Comparison of ENCODE assay signal across 19 cellular contexts in the genomic region with DNA sequence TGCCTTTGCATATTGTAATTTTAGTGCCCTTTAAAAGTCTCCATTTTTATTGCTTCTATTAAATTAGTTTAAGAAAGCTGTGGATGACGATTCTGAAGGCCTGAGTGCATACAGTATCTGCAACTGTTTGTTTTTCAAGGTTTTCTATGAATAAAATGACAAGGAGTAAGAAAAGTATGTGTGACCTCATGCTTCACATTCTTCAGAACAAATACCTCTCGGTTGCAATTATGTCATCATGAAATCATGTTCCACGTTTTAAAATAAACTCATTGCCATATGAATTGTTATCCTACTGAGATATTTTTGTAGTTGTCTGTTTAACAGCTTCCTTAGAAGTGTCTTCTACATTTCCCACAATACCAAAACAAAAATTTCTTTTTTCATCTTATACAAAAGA.
DNase-seq lines count a peak whose midpoint lies in the region; ATAC-seq, FAIRE-seq and TF ChIP-seq lines count a peak whose summit lies in the region.
"Had no signal": no experiment of that assay in that cellular context is flagged by ENCODE, and none has a peak within 500 bp of the region (broad histone marks: within the 10 kb centered on the region; RNA-seq: fewer than 3 reads in every experiment).

No MANE protein-coding gene starts in this region.

- H3K27ac Mint-ChIP-seq in mesothelial cell of epicardium, result peak overlapping the region; percentile 23

- no peak for TF ChIP-seq CTCF in mesothelial cell of epicardium (IDR thresholded peaks at IDR 0.05; ENCODE audit: unreplicated experiment)
- TF ChIP-seq CTCF in upper lobe of left lung (IDR thresholded peaks at IDR 0.05), result no peak

- H3K4me3 ChIP-seq in upper lobe of left lung, result no peak overlapping the region
- H3K4me3 ChIP-seq: GM23248 had no signal

- no peaks in the 10 kb centered on the region for H3K9me3 ChIP-seq in upper lobe of left lung

- TF ChIP-seq POLR2A in upper lobe of left lung (IDR thresholded peaks at IDR 0.05), result no peak

- no peak for FAIRE-seq in RCC 7860 (lab: Jason Lieb, UNC)
- FAIRE-seq: A204.1, GM12892 had no signal

- H3K4me1 ChIP-seq in upper lobe of left lung, result no peaks in the 10 kb centered on the region

- no peak overlapping the region for H3K4me3 Mint-ChIP-seq in mesothelial cell of epicardium

- H3K36me3 Mint-ChIP-seq in mesothelial cell of epicardium, result no peaks in the 10 kb centered on the region

- H3K36me3 ChIP-seq in upper lobe of left lung, result no peaks in the 10 kb centered on the region

- no peaks in the 10 kb centered on the region for H3K4me1 Mint-ChIP-seq in mesothelial cell of epicardium

- peaks cover 8% of the 10 kb centered on the region for H3K9me3 Mint-ChIP-seq in mesothelial cell of epicardium

- DNase-seq in ACHN (peak; percentile 42), RCC 7860 (ENCODE audit: low spot score) (peak; percentile 34), glomerular visceral epithelial cell (ENCODE audit: extremely low spot score) (peak; percentile 24), mesothelial cell of epicardium (ENCODE audit: low spot score in 2 of 2, unreplicated experiment in 2 of 2) (no peak), AG08396 (ENCODE audit: low spot score) (no peak), cerebellar cortex (ENCODE audit: low spot score) (no peak), upper lobe of left lung (no peak)
- DNase-seq in stimulated activated CD4-positive, alpha-beta T cell treated with anti-CD3 and anti-CD28 coated beads, Interleukin-2, amount 100 ng/mL, for 24 hours, result no peak
- DNase-seq: C1 segment of cervical spinal cord, GF-D8, GM23248, NCI-H1048, NCI-H146, NCI-H2107, NCI-H2227 treated with DMSO at 0.1 percent for 48 hours, NCI-H524 treated with DMSO at 0.1 percent for 48 hours had no signal

- no peaks in the 10 kb centered on the region for H3K27me3 ChIP-seq in upper lobe of left lung

- 34 to 36% methylated on average over 3 of the region's 3 CpGs for WGBS in upper lobe of left lung, 2 donors

- no peak for TF ChIP-seq EP300 in upper lobe of left lung (IDR thresholded peaks at IDR 0.05)

- H3K27ac ChIP-seq in upper lobe of left lung, result no peak overlapping the region
- H3K27ac ChIP-seq: GM23248, KMS-11 had no signal

- in situ Hi-C loops in ACHN (cut with HindIII; ENCODE audit: low pct_ligation_motif_present, low pct_unique_long_range_greater_than_20kb, low sequenced_read_pairs), result no loop called here

- no peaks in the 10 kb centered on the region for H3K27me3 Mint-ChIP-seq in mesothelial cell of epicardium (ENCODE audit: low read depth)

- ATAC-seq in upper lobe of left lung (ENCODE audit: low FRiP score in 2 of 2), result no peak

Comparison
In these comparisons a context has a peak if more than half of its experiments do, and no peak if none do; other contexts are left out.
1. DNase-seq: peak in ACHN (single experiment), RCC 7860 (single experiment) and glomerular visceral epithelial cell (single experiment); none in mesothelial cell of epicardium (0 of 2), AG08396 (single experiment), cerebellar cortex (single experiment), stimulated activated CD4-positive, alpha-beta T cell treated with anti-CD3 and anti-CD28 coated beads, Interleukin-2, amount 100 ng/mL, for 24 hours (0 of 2) and upper lobe of left lung (0 of 2).